1 cellular context compared by ENCODE assay signal in genomic region chr16:2904100-2904921, GRCh38.
TF ChIP-seq lines count a peak whose summit lies in the region.

No MANE protein-coding gene starts in this region.

TF ChIP-seq in HepG2, 621 proteins besides CTCF, POLR2A, EP300 and RAD21 (continued from another document and continues in another):
- no peak for TF ChIP-seq LRRFIP1 (CRISPR knock-in tag; conservative IDR thresholded peaks at IDR 0.05)
- TF ChIP-seq BRD4 (CRISPR knock-in tag; IDR thresholded peaks at IDR 0.05), result no peak
- no peak for TF ChIP-seq ZNF652 (CRISPR knock-in tag; IDR thresholded peaks at IDR 0.05; ENCODE audit: borderline replicate concordance, low read depth)
- TF ChIP-seq KDM3A (CRISPR knock-in tag; IDR thresholded peaks at IDR 0.05; ENCODE audit: low read depth), result peak; percentile 69; the same call in 1 of the 2 replicates
- no peak for TF ChIP-seq ZBTB39 (CRISPR knock-in tag; IDR thresholded peaks at IDR 0.05)
- 0 out of 2 replicates have a peak, but pooled peaks have one; percentile 12 for TF ChIP-seq PPARG (CRISPR knock-in tag; conservative IDR thresholded peaks at IDR 0.05)
- TF ChIP-seq ZNF597 (CRISPR knock-in tag; IDR thresholded peaks at IDR 0.05), result no peak
- TF ChIP-seq ZNF484 (CRISPR knock-in tag; IDR thresholded peaks at IDR 0.05; ENCODE audit: borderline replicate concordance, low read depth), result no peak
- TF ChIP-seq ZNF17 (CRISPR knock-in tag; IDR thresholded peaks at IDR 0.05), result no peak
- peak; percentile 37; the same call in 1 of the 2 replicates for TF ChIP-seq ZMYM4 (CRISPR knock-in tag; IDR thresholded peaks at IDR 0.05)
- 0 out of 2 replicates have a peak, but pooled peaks have one; percentile 28 for TF ChIP-seq PRMT3 (CRISPR knock-in tag; IDR thresholded peaks at IDR 0.05; ENCODE audit: borderline replicate concordance, low read depth)
- TF ChIP-seq NR2F1 (CRISPR knock-in tag; IDR thresholded peaks at IDR 0.05), result no peak
- TF ChIP-seq RORA (CRISPR knock-in tag; IDR thresholded peaks at IDR 0.05), result no peak
- TF ChIP-seq DMAP1 (CRISPR knock-in tag; IDR thresholded peaks at IDR 0.05), result peak; percentile 51
- TF ChIP-seq SUZ12 (IDR thresholded peaks at IDR 0.05; ENCODE audit: low read depth, low read length), result no peak
- no peak for TF ChIP-seq CEBPZ (IDR thresholded peaks at IDR 0.05; ENCODE audit: low read length)
- no peak for TF ChIP-seq NFKB2 (CRISPR knock-in tag; IDR thresholded peaks at IDR 0.05; ENCODE audit: borderline replicate concordance)
- TF ChIP-seq PCBP1 (IDR thresholded peaks at IDR 0.05; ENCODE audit: borderline replicate concordance, low read depth, low read length), result peak; percentile 86; the same call in 1 of the 2 replicates
- peak; percentile 53 for TF ChIP-seq STAG1 (CRISPR knock-in tag; IDR thresholded peaks at IDR 0.05)
- TF ChIP-seq ZBTB25 (CRISPR knock-in tag; IDR thresholded peaks at IDR 0.05), result peak; percentile 65; the same call in 1 of the 2 replicates
- TF ChIP-seq ZNF768 (CRISPR knock-in tag; IDR thresholded peaks at IDR 0.05), result peak; percentile 70
- no peak for TF ChIP-seq ZNF296 (CRISPR knock-in tag; conservative IDR thresholded peaks at IDR 0.05)
- TF ChIP-seq TBX2 (CRISPR knock-in tag; IDR thresholded peaks at IDR 0.05; ENCODE audit: borderline replicate concordance), result peak; percentile 38; the same call in 1 of the 2 replicates
- TF ChIP-seq FOSL1 (CRISPR knock-in tag; IDR thresholded peaks at IDR 0.05; ENCODE audit: borderline replicate concordance), result no peak
- no peak for TF ChIP-seq ZNF24 (IDR thresholded peaks at IDR 0.05)
- TF ChIP-seq DNMT3B (CRISPR knock-in tag; conservative IDR thresholded peaks at IDR 0.05), result no peak; the same call in 1 of the 2 replicates
- TF ChIP-seq HMGA1 (CRISPR knock-in tag; conservative IDR thresholded peaks at IDR 0.05), result no peak
- no peak for TF ChIP-seq ZNF615 (CRISPR knock-in tag; IDR thresholded peaks at IDR 0.05; ENCODE audit: borderline replicate concordance)
- no peak; the same call in 1 of the 2 replicates for TF ChIP-seq BCL3 (CRISPR knock-in tag; IDR thresholded peaks at IDR 0.05)
- TF ChIP-seq ZNF510 (CRISPR knock-in tag; IDR thresholded peaks at IDR 0.05; ENCODE audit: low read depth), result 0 out of 2 replicates have a peak, but pooled peaks have one; percentile 46
- 0 out of 2 replicates have a peak, but pooled peaks have one; percentile 52 for TF ChIP-seq HNRNPL (IDR thresholded peaks at IDR 0.05; ENCODE audit: low read depth, low read length)
- no peak for TF ChIP-seq NR3C1 (CRISPR knock-in tag; IDR thresholded peaks at IDR 0.05)
- no peak for TF ChIP-seq ZNF570 (CRISPR knock-in tag; IDR thresholded peaks at IDR 0.05; ENCODE audit: borderline replicate concordance)
- TF ChIP-seq RARG (CRISPR knock-in tag; IDR thresholded peaks at IDR 0.05; ENCODE audit: low read depth), result peak; percentile 48; the same call in 1 of the 2 replicates
- TF ChIP-seq KLF12 (CRISPR knock-in tag; IDR thresholded peaks at IDR 0.05; ENCODE audit: borderline replicate concordance), result peak; percentile 41; the same call in 1 of the 2 replicates
- TF ChIP-seq AHDC1 (CRISPR knock-in tag; IDR thresholded peaks at IDR 0.05; ENCODE audit: borderline replicate concordance), result no peak
- TF ChIP-seq ZMYM3 (CRISPR knock-in tag; IDR thresholded peaks at IDR 0.05), result peak; percentile 60; the same call in 1 of the 2 replicates
- no peak for TF ChIP-seq JUNB (CRISPR knock-in tag; IDR thresholded peaks at IDR 0.05; ENCODE audit: borderline replicate concordance)
- no peak for TF ChIP-seq BATF2 (CRISPR knock-in tag; IDR thresholded peaks at IDR 0.05)
- TF ChIP-seq SP5 (CRISPR knock-in tag; IDR thresholded peaks at IDR 0.05; ENCODE audit: borderline replicate concordance, low read depth), result peak; percentile 33
- peak; percentile 41 for TF ChIP-seq NCOA2 (CRISPR knock-in tag; IDR thresholded peaks at IDR 0.05)
- TF ChIP-seq TARDBP (CRISPR knock-in tag; IDR thresholded peaks at IDR 0.05), result no peak; the same call in 1 of the 2 replicates
